In the genomic region with DNA sequence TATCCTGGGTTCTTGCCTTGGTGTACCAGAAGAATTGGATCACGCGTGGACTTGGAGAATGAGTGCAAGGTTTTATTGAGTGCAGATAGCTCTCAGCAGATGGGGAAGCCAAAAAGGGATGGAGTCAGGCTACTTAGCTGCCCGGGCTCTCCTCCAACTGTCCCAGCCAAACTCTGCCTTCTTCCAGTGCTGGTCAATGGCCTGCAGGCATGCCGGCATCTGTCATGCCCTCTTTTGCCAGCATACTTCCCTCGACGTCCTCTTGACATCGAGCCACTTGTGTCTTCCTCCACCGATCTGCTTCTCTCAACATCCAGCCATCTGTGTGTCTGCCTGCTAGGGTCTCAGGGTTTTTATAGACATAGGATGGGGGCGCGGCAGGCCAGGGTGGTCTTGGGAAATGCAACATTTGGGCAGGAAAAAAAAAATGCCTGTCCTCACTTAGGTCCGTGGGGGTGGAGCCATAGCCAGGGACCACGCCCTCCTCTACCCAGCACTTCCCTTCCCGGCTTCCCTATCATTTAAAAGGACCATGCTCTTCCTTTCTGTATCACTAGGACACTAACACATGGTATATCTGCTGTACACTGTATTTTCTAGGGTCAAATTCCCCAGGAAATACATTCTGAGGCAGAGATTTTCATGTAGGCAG, we compare ENCODE assay signal across 24 cellular contexts. TPM values are rescaled to one million over a fixed set of nuclear protein-coding genes. Genes with fewer than 3 reads are reported as not detected.
DNase-seq lines count a peak whose midpoint lies in the region; ATAC-seq and TF ChIP-seq lines count a peak whose summit lies in the region.
"Had no signal": no experiment of that assay in that cellular context is flagged by ENCODE, and none has a peak within 500 bp of the region (broad histone marks: within the 10 kb centered on the region; RNA-seq: fewer than 3 reads in every experiment).

No MANE protein-coding gene starts in this region.

- no peak overlapping the region for H3K4me3 ChIP-seq in heart left ventricle
- H3K4me3 ChIP-seq in CD8-positive, alpha-beta T cell (ENCODE audit: low read depth, low read length), result no peak overlapping the region
- H3K4me3 ChIP-seq: gastroesophageal sphincter, PC-9, sigmoid colon, tibial nerve had no signal

- peak; percentile 50 for DNase-seq in DMS 273 (lab: John Stamatoyannopoulos, UW; ENCODE audit: unreplicated experiment)
- peak; percentile 42 for DNase-seq in NCI-H524 treated with DMSO at 0.1 percent for 48 hours (lab: John Stamatoyannopoulos, UW)
- DNase-seq in heart left ventricle, result peak in 4 of 5 donors; percentile 43 to 73 (median 48)
- peak; percentile 17 for DNase-seq in pons (ENCODE audit: low spot score)
- DNase-seq in CD8-positive, alpha-beta T cell, result no peak
- DNase-seq in NOMO-1 treated with DMSO at 0.1 percent for 48 hours (lab: John Stamatoyannopoulos, UW; ENCODE audit: unreplicated experiment), result no peak
- DNase-seq: activated CD8-positive, alpha-beta T cell treated with anti-CD3 and anti-CD28 coated beads, Interleukin-2, amount 10 ng/mL, durations not matched to agents 7 days and 5 days; activated naive CD4-positive, alpha-beta T cell treated with anti-CD3 and anti-CD28 coated beads for 36 hours; DMS53; left colon; mesenchymal stem cell; NCI-H510A treated with DMSO at 0.1 percent for 48 hours; NK-92 treated with Interleukin-12 subunit alpha and Interleukin-12 subunit beta, amount 100 ng/mL, for 24 hours; PC-9; SHP77 treated with DMSO at 0.1 percent for 48 hours; sigmoid colon; stimulated activated CD4-positive, alpha-beta T cell treated with anti-CD3 and anti-CD28 coated beads, Interleukin-4, amount 100 ng/mL, for 4 hours had no signal

- H3K4me3 Mint-ChIP-seq in CD8-positive, alpha-beta T cell, result no peak overlapping the region
- H3K4me3 Mint-ChIP-seq: activated CD8-positive, alpha-beta T cell treated with anti-CD3 and anti-CD28 coated beads, Interleukin-2, amount 10 ng/mL, durations not matched to agents 7 days and 5 days; activated naive CD4-positive, alpha-beta T cell treated with anti-CD3 and anti-CD28 coated beads for 36 hours; brain had no signal

- H3K9me3 Mint-ChIP-seq in CD8-positive, alpha-beta T cell, result no peaks in the 10 kb centered on the region
- H3K9me3 Mint-ChIP-seq: activated naive CD4-positive, alpha-beta T cell treated with anti-CD3 and anti-CD28 coated beads for 36 hours; brain had no signal

- TF ChIP-seq POLR2A in heart left ventricle (IDR thresholded peaks at IDR 0.05) (no peak), GM18505 (IDR thresholded peaks at IDR 0.05; ENCODE audit: borderline replicate concordance, extremely low read depth, insufficient read depth, insufficient read length) (no peak)

- no peaks in the 10 kb centered on the region for H3K36me3 ChIP-seq in heart left ventricle
- no peaks in the 10 kb centered on the region for H3K36me3 ChIP-seq in CD8-positive, alpha-beta T cell (ENCODE audit: insufficient read depth, low read length)
- H3K36me3 ChIP-seq: gastroesophageal sphincter, sigmoid colon, tibial nerve had no signal

- intact Hi-C loops in heart left ventricle (cut with DNase I), result loop anchor here in 1 of 10 donors (10.0 kb wide), 1 partner anchor 294 kb away; no protein-coding TSS in a partner anchor
- intact Hi-C loops in CD8-positive, alpha-beta T cell (cut with DNase I, micrococcal nuclease), result no loop called here

- no peak overlapping the region for H3K27ac Mint-ChIP-seq in CD8-positive, alpha-beta T cell
- H3K27ac Mint-ChIP-seq: activated CD8-positive, alpha-beta T cell treated with anti-CD3 and anti-CD28 coated beads, Interleukin-2, amount 10 ng/mL, durations not matched to agents 7 days and 5 days; activated naive CD4-positive, alpha-beta T cell treated with anti-CD3 and anti-CD28 coated beads for 36 hours; progenitor cell of endocrine pancreas had no signal

- H3K4me1 ChIP-seq in heart left ventricle, result peaks cover 0 to 33% (median 17%) of the 10 kb centered on the region in 12 donors
- H3K4me1 ChIP-seq in CD8-positive, alpha-beta T cell (ENCODE audit: insufficient read depth, low read length), result no peaks in the 10 kb centered on the region
- H3K4me1 ChIP-seq: gastroesophageal sphincter, sigmoid colon had no signal

- peak; percentile 82 to 87 (median 84) for ATAC-seq in heart left ventricle
- ATAC-seq in activated CD4-positive, CD25-positive, alpha-beta regulatory T cell treated with anti-CD3 and anti-CD28 coated beads, Interleukin-2, amount 50 U/mL, for 24 hours, result no peak
- no peak for ATAC-seq in CD8-positive, alpha-beta T cell
- ATAC-seq in GM18505 (IDR thresholded peaks at IDR 0.05; ENCODE audit: unreplicated experiment), result no peak
- ATAC-seq: activated CD8-positive, alpha-beta T cell treated with anti-CD3 and anti-CD28 coated beads, Interleukin-2, amount 10 ng/mL, durations not matched to agents 7 days and 5 days; HCT116; left colon had no signal

- 69 to 81% (median 72%) methylated on average over 13 of the region's 13 CpGs for WGBS in heart left ventricle, 4 donors

- no peaks in the 10 kb centered on the region for H3K36me3 Mint-ChIP-seq in CD8-positive, alpha-beta T cell
- H3K36me3 Mint-ChIP-seq: brain had no signal

- no peaks in the 10 kb centered on the region for H3K27me3 Mint-ChIP-seq in CD8-positive, alpha-beta T cell (ENCODE audit: low read depth)

- CTCF ChIA-PET in CD8-positive, alpha-beta T cell (lab: Charles Lee), result interaction anchor here (1.6 kb wide), 1 partner anchor 99 kb away, joined by 4 read pairs; no protein-coding TSS in a partner anchor

- no peaks in the 10 kb centered on the region for H3K27me3 ChIP-seq in heart left ventricle
- no peaks in the 10 kb centered on the region for H3K27me3 ChIP-seq in CD8-positive, alpha-beta T cell (ENCODE audit: insufficient read depth, low read length)
- H3K27me3 ChIP-seq: gastroesophageal sphincter, sigmoid colon, tibial nerve had no signal

- TF ChIP-seq CTCF in heart left ventricle (IDR thresholded peaks at IDR 0.05), result no peak
- no peak for TF ChIP-seq CTCF in CD8-positive, alpha-beta T cell (IDR thresholded peaks at IDR 0.05)

- H3K4me1 Mint-ChIP-seq in CD8-positive, alpha-beta T cell (ENCODE audit: low read depth), result no peaks in the 10 kb centered on the region

- H3K9me3 ChIP-seq in heart left ventricle, result no peaks in the 10 kb centered on the region
- H3K9me3 ChIP-seq in CD8-positive, alpha-beta T cell (ENCODE audit: low read length), result no peaks in the 10 kb centered on the region
- H3K9me3 ChIP-seq: gastroesophageal sphincter, sigmoid colon, tibial nerve had no signal

- POLR2A ChIA-PET in CD8-positive, alpha-beta T cell (lab: Charles Lee), result no interaction called here

- H3K27ac ChIP-seq in heart left ventricle, result no peak overlapping the region
- H3K27ac ChIP-seq in CD8-positive, alpha-beta T cell (ENCODE audit: low read depth, low read length), result no peak overlapping the region
- H3K27ac ChIP-seq: gastroesophageal sphincter, PC-9, sigmoid colon, tibial nerve had no signal

RNA-seq across cellular contexts. Expression of a gene that starts 47.0 kb away (rescaled TPM):
- 10 to 100 TPM in 8 of 9 donors, 1 to 10 TPM in 1; 7.5 to 25.0 (median 17.3) TPM for total RNA-seq in heart left ventricle
- polyA plus RNA-seq in heart left ventricle, result 1 to 10 TPM; 6.4 to 7.4 TPM
- under 1 TPM; 0.54 to 0.81 TPM for total RNA-seq in CD8-positive, alpha-beta T cell

Comparison
In these comparisons a context has a peak if more than half of its experiments do, and no peak if none do; other contexts are left out.
1. DNase-seq: peak in DMS 273 (single experiment), NCI-H524 treated with DMSO at 0.1 percent for 48 hours (single experiment), heart left ventricle (4 of 5) and pons (single experiment); none in CD8-positive, alpha-beta T cell (0 of 7) and NOMO-1 treated with DMSO at 0.1 percent for 48 hours (single experiment).
2. ATAC-seq: peak in heart left ventricle (4 of 4); none in activated CD4-positive, CD25-positive, alpha-beta regulatory T cell treated with anti-CD3 and anti-CD28 coated beads, Interleukin-2, amount 50 U/mL, for 24 hours (0 of 2), CD8-positive, alpha-beta T cell (single experiment) and GM18505 (single experiment).
3. RNA of a gene that starts 47.0 kb away (total RNA-seq): 7.5 to 25.0 TPM in heart left ventricle; 0.54 to 0.81 TPM in CD8-positive, alpha-beta T cell; every median in the first group is over 4 times any median in the second.